8 cellular contexts compared by ENCODE assay signal in genomic region chr18:62522510-62523254, GRCh38. TPM values are rescaled to one million over a fixed set of nuclear protein-coding genes. Genes with fewer than 3 reads are reported as not detected.
DNase-seq lines count a peak whose midpoint lies in the region; ATAC-seq, FAIRE-seq and TF ChIP-seq lines count a peak whose summit lies in the region.

ZCCHC2 (plus strand) TSS chr18:62523025; CDS start chr18:62523425, 400 bp downstream.

- H2AFZ ChIP-seq in smooth muscle cell (ENCODE audit: low read depth) = peak within 1 kb of the TSS; percentile 99

- H3K79me2 ChIP-seq in smooth muscle cell (ENCODE audit: low read depth) = peaks cover 18% of the 10 kb centered on the region

- WGBS in smooth muscle cell (ENCODE audit: low lambda C conversion rate) = under 1% methylated on average over 60 of the region's 87 CpGs

- peak within 1 kb of the TSS; percentile 98 for H3K4me2 ChIP-seq in smooth muscle cell

- DNase-seq in AG04449 (ENCODE audit: low read depth, low spot score) (peak; percentile 79), NCI-H2227 treated with DMSO at 0.1 percent for 48 hours (lab: John Stamatoyannopoulos, UW) (peak; percentile 95), bronchial epithelial cell (ENCODE audit: low read depth) (peak; percentile 90), iPS-NIHi11 (ENCODE audit: low spot score) (peak; percentile 92), smooth muscle cell (lab: John Stamatoyannopoulos, UW; ENCODE audit: unreplicated experiment) (peak; percentile 96)

- peaks cover 18% of the 10 kb centered on the region for H3K4me1 ChIP-seq in smooth muscle cell (ENCODE audit: low read depth)

- H4K20me1 ChIP-seq in smooth muscle cell (ENCODE audit: low read depth) = peaks cover 9% of the 10 kb centered on the region

- FAIRE-seq in bronchial epithelial cell (lab: Jason Lieb, UNC) = no peak

- H3K27ac ChIP-seq in smooth muscle cell (ENCODE audit: low read depth) = peak within 1 kb of the TSS; percentile 85

- TF ChIP-seq CTCF in AG04449 (IDR thresholded peaks at IDR 0.05; ENCODE audit: insufficient read depth, low read length, missing control alignments) (no peak), WI38 (IDR thresholded peaks at IDR 0.05; ENCODE audit: low read depth, low read length) (no peak), bronchial epithelial cell (IDR thresholded peaks at IDR 0.05; ENCODE audit: insufficient read depth, low read length, severe bottlenecking) (no peak), smooth muscle cell (IDR thresholded peaks at IDR 0.05; ENCODE audit: borderline replicate concordance, insufficient read depth, poor library complexity, severe bottlenecking) (no peak)

- peak within 1 kb of the TSS; percentile 69 for H3K9ac ChIP-seq in smooth muscle cell (ENCODE audit: low read depth)

- H3F3A ChIP-seq in smooth muscle cell (ENCODE audit: low read depth) = peaks cover 7% of the 10 kb centered on the region

- ATAC-seq in GM18907 (IDR thresholded peaks at IDR 0.05; ENCODE audit: unreplicated experiment) (peak; percentile 79), HG03159 (IDR thresholded peaks at IDR 0.05; ENCODE audit: unreplicated experiment) (peak; percentile 68)

- H3K27me3 ChIP-seq in bronchial epithelial cell (ENCODE audit: control insufficient read depth, insufficient read depth, low read length) (no peaks in the 10 kb centered on the region), smooth muscle cell (ENCODE audit: low read depth) (peaks cover 6% of the 10 kb centered on the region)

- POLR2A ChIA-PET in AG04449 (lab: Yijun Ruan, JAX) = interaction anchor here (0.6 kb wide), 1 partner anchor 135 kb away, joined by 3 read pairs; no protein-coding TSS in a partner anchor

- H3K9me3 ChIP-seq in smooth muscle cell (replicated peaks; ENCODE audit: low read depth) = no peaks in the 10 kb centered on the region

- no peaks in the 10 kb centered on the region for H3K36me3 ChIP-seq in bronchial epithelial cell (ENCODE audit: control insufficient read depth, insufficient read depth, low read length)
- no peaks in the 10 kb centered on the region for H3K36me3 ChIP-seq in smooth muscle cell (ENCODE audit: low read depth)

- CTCF ChIA-PET in AG04449 (lab: Yijun Ruan, JAX) = interaction anchor here (1.3 to 1.7 kb wide), 4 partner anchors 12 to 97 kb away, joined by 3 to 8 read pairs (median 4); no protein-coding TSS in a partner anchor

- H3K4me3 ChIP-seq in AG04449 (ENCODE audit: low read depth, low read length) (peak within 1 kb of the TSS; percentile 78), WI38 (ENCODE audit: low read depth, low read length) (peak within 1 kb of the TSS; percentile 78), bronchial epithelial cell (ENCODE audit: low read depth, low read length) (peak within 1 kb of the TSS; percentile 93), smooth muscle cell (peak within 1 kb of the TSS; percentile 91)

RNA-seq across cellular contexts. Expression of gene ZCCHC2, which starts in this region (rescaled TPM):
- total RNA-seq in bronchial epithelial cell (8.7 and 9.7 TPM in 2 replicates), smooth muscle cell (4.9 and 8.1 TPM in 2 replicates)
- 0.74 and 1.9 TPM in 2 replicates for polyA plus RNA-seq in smooth muscle cell

Comparison
In these comparisons a context has a peak if more than half of its experiments do, and no peak if none do; other contexts are left out.
1. Peak in every context shown above with its lines: DNase-seq, ATAC-seq, H3K4me3 ChIP-seq and H3K27ac ChIP-seq.